ENCODE assay signal across 12 cellular contexts in genomic region chrX:71052721-71053120, GRCh38. TPM values are rescaled to one million over a fixed set of nuclear protein-coding genes. Genes with fewer than 3 reads are reported as not detected.
DNase-seq lines count a peak whose midpoint lies in the region; ATAC-seq and TF ChIP-seq lines count a peak whose summit lies in the region.
"Had no signal": no experiment of that assay in that cellular context is flagged by ENCODE, and none has a peak within 500 bp of the region (broad histone marks: within the 10 kb centered on the region; RNA-seq: fewer than 3 reads in every experiment).

No MANE protein-coding gene starts in this region.

- no peak overlapping the region for H3K27ac Mint-ChIP-seq in activated CD8-positive, alpha-beta T cell treated with anti-CD3 and anti-CD28 coated beads, Interleukin-2, amount 10 ng/mL, durations not matched to agents 7 days and 5 days
- no peak overlapping the region for H3K27ac Mint-ChIP-seq in activated CD8-positive, alpha-beta T cell treated with anti-CD3 and anti-CD28 coated beads for 36 hours
- peak overlapping the region; percentile 66 for H3K27ac Mint-ChIP-seq in dendritic cell treated with granulocyte-macrophage colony-stimulating factor and Interleukin-4, amounts not matched to agents 40 ng/mL and 50 ng/mL, for 4 days
- peak overlapping the region; percentile 41 for H3K27ac Mint-ChIP-seq in progenitor cell of endocrine pancreas

- no peak for TF ChIP-seq CTCF in activated CD8-positive, alpha-beta T cell treated with anti-CD3 and anti-CD28 coated beads for 36 hours (IDR thresholded peaks at IDR 0.05)
- no peak for TF ChIP-seq CTCF in progenitor cell of endocrine pancreas (IDR thresholded peaks at IDR 0.05; ENCODE audit: unreplicated experiment)

- H3K27me3 Mint-ChIP-seq in activated CD8-positive, alpha-beta T cell treated with anti-CD3 and anti-CD28 coated beads, Interleukin-2, amount 10 ng/mL, durations not matched to agents 7 days and 5 days (ENCODE audit: low read depth) = no peaks in the 10 kb centered on the region
- H3K27me3 Mint-ChIP-seq in activated CD8-positive, alpha-beta T cell treated with anti-CD3 and anti-CD28 coated beads for 36 hours = no peaks in the 10 kb centered on the region
- no peaks in the 10 kb centered on the region for H3K27me3 Mint-ChIP-seq in dendritic cell treated with granulocyte-macrophage colony-stimulating factor and Interleukin-4, amounts not matched to agents 40 ng/mL and 50 ng/mL, for 4 days
- no peaks in the 10 kb centered on the region for H3K27me3 Mint-ChIP-seq in progenitor cell of endocrine pancreas

- CTCF ChIA-PET in activated CD8-positive, alpha-beta T cell treated with anti-CD3 and anti-CD28 coated beads, Interleukin-2, amount 10 ng/mL, durations not matched to agents 7 days and 5 days (lab: Charles Lee) = no interaction called here
- CTCF ChIA-PET in activated CD8-positive, alpha-beta T cell treated with anti-CD3 and anti-CD28 coated beads for 36 hours (lab: Charles Lee) = no interaction called here

- POLR2A ChIA-PET in activated CD8-positive, alpha-beta T cell treated with anti-CD3 and anti-CD28 coated beads, Interleukin-2, amount 10 ng/mL, durations not matched to agents 7 days and 5 days (lab: Charles Lee) = no interaction called here
- POLR2A ChIA-PET in activated CD8-positive, alpha-beta T cell treated with anti-CD3 and anti-CD28 coated beads for 36 hours (lab: Charles Lee) = no interaction called here

- intact Hi-C loops in activated CD8-positive, alpha-beta T cell treated with anti-CD3 and anti-CD28 coated beads for 36 hours (cut with micrococcal nuclease) = no loop called here
- intact Hi-C loops in dendritic cell treated with granulocyte-macrophage colony-stimulating factor and Interleukin-4, amounts not matched to agents 40 ng/mL and 50 ng/mL, for 4 days (cut with micrococcal nuclease) = no loop called here

- peak overlapping the region; percentile 18 for H3K4me3 Mint-ChIP-seq in activated CD8-positive, alpha-beta T cell treated with anti-CD3 and anti-CD28 coated beads, Interleukin-2, amount 10 ng/mL, durations not matched to agents 7 days and 5 days
- H3K4me3 Mint-ChIP-seq in activated CD8-positive, alpha-beta T cell treated with anti-CD3 and anti-CD28 coated beads for 36 hours = no peak overlapping the region
- peak overlapping the region; percentile 57 for H3K4me3 Mint-ChIP-seq in dendritic cell treated with granulocyte-macrophage colony-stimulating factor and Interleukin-4, amounts not matched to agents 40 ng/mL and 50 ng/mL, for 4 days
- H3K4me3 Mint-ChIP-seq in progenitor cell of endocrine pancreas (ENCODE audit: low read depth) = peak overlapping the region; percentile 50

- H3K36me3 Mint-ChIP-seq in activated CD8-positive, alpha-beta T cell treated with anti-CD3 and anti-CD28 coated beads, Interleukin-2, amount 10 ng/mL, durations not matched to agents 7 days and 5 days (ENCODE audit: low read depth) = peaks cover 12% of the 10 kb centered on the region
- peaks cover 10% of the 10 kb centered on the region for H3K36me3 Mint-ChIP-seq in activated CD8-positive, alpha-beta T cell treated with anti-CD3 and anti-CD28 coated beads for 36 hours (ENCODE audit: low read depth)
- H3K36me3 Mint-ChIP-seq in dendritic cell treated with granulocyte-macrophage colony-stimulating factor and Interleukin-4, amounts not matched to agents 40 ng/mL and 50 ng/mL, for 4 days (ENCODE audit: low read depth) = no peaks in the 10 kb centered on the region
- H3K36me3 Mint-ChIP-seq in progenitor cell of endocrine pancreas (ENCODE audit: insufficient read depth) = no peaks in the 10 kb centered on the region

- no peak for ATAC-seq in activated CD8-positive, alpha-beta T cell treated with anti-CD3 and anti-CD28 coated beads, Interleukin-2, amount 10 ng/mL, durations not matched to agents 7 days and 5 days
- ATAC-seq in activated CD8-positive, alpha-beta T cell treated with anti-CD3 and anti-CD28 coated beads for 36 hours = no peak
- ATAC-seq in HG02938 (IDR thresholded peaks at IDR 0.05; ENCODE audit: unreplicated experiment) = peak; percentile 42
- ATAC-seq in HG03520 (IDR thresholded peaks at IDR 0.05; ENCODE audit: unreplicated experiment) = no peak

- H3K9me3 Mint-ChIP-seq in activated CD8-positive, alpha-beta T cell treated with anti-CD3 and anti-CD28 coated beads, Interleukin-2, amount 10 ng/mL, durations not matched to agents 7 days and 5 days (ENCODE audit: insufficient read depth) = no peaks in the 10 kb centered on the region
- no peaks in the 10 kb centered on the region for H3K9me3 Mint-ChIP-seq in activated CD8-positive, alpha-beta T cell treated with anti-CD3 and anti-CD28 coated beads for 36 hours
- no peaks in the 10 kb centered on the region for H3K9me3 Mint-ChIP-seq in dendritic cell treated with granulocyte-macrophage colony-stimulating factor and Interleukin-4, amounts not matched to agents 40 ng/mL and 50 ng/mL, for 4 days
- H3K9me3 Mint-ChIP-seq in progenitor cell of endocrine pancreas (ENCODE audit: low read depth) = peaks cover 7% of the 10 kb centered on the region

- H3K4me1 Mint-ChIP-seq in activated CD8-positive, alpha-beta T cell treated with anti-CD3 and anti-CD28 coated beads, Interleukin-2, amount 10 ng/mL, durations not matched to agents 7 days and 5 days (ENCODE audit: low read depth) = peaks cover 18% of the 10 kb centered on the region
- H3K4me1 Mint-ChIP-seq in activated CD8-positive, alpha-beta T cell treated with anti-CD3 and anti-CD28 coated beads for 36 hours (ENCODE audit: low read depth) = peaks cover 11% of the 10 kb centered on the region
- peaks cover 11% of the 10 kb centered on the region for H3K4me1 Mint-ChIP-seq in dendritic cell treated with granulocyte-macrophage colony-stimulating factor and Interleukin-4, amounts not matched to agents 40 ng/mL and 50 ng/mL, for 4 days (ENCODE audit: low read depth)
- H3K4me1 Mint-ChIP-seq in progenitor cell of endocrine pancreas (ENCODE audit: low read depth) = no peaks in the 10 kb centered on the region

- no peak for DNase-seq in activated CD8-positive, alpha-beta T cell treated with anti-CD3 and anti-CD28 coated beads, Interleukin-2, amount 10 ng/mL, durations not matched to agents 7 days and 5 days
- DNase-seq in activated CD8-positive, alpha-beta T cell treated with anti-CD3 and anti-CD28 coated beads for 36 hours = no peak
- DNase-seq in progenitor cell of endocrine pancreas (ENCODE audit: low spot score, unreplicated experiment) = no peak
- DNase-seq in COLO668 (lab: John Stamatoyannopoulos, UW; ENCODE audit: unreplicated experiment) = no peak
- DNase-seq in SKM-1 treated with dmso at 0.1 percent for 144 hours (lab: John Stamatoyannopoulos, UW; ENCODE audit: unreplicated experiment) = no peak
- DNase-seq: NCI-H2171 treated with DMSO at 0.1 percent for 48 hours, SJCRH30 had no signal

RNA-seq across cellular contexts. Expression of gene SNX12, which starts 15.4 kb away (rescaled TPM):
- 10 to 100 TPM; 38.9 to 46.9 TPM for total RNA-seq in activated CD8-positive, alpha-beta T cell treated with anti-CD3 and anti-CD28 coated beads, Interleukin-2, amount 10 ng/mL, durations not matched to agents 7 days and 5 days
- 10 to 100 TPM; 33.5 to 34.6 TPM for total RNA-seq in activated CD8-positive, alpha-beta T cell treated with anti-CD3 and anti-CD28 coated beads for 36 hours
- 68.9 and 77.0 TPM in 2 replicates for total RNA-seq in progenitor cell of endocrine pancreas

RNA-seq across cellular contexts. Expression of gene FOXO4, which starts 42.9 kb away (rescaled TPM):
- 10 to 100 TPM; 12.7 to 14.2 TPM for total RNA-seq in activated CD8-positive, alpha-beta T cell treated with anti-CD3 and anti-CD28 coated beads, Interleukin-2, amount 10 ng/mL, durations not matched to agents 7 days and 5 days
- 1 to 10 TPM; 6.0 to 8.7 TPM for total RNA-seq in activated CD8-positive, alpha-beta T cell treated with anti-CD3 and anti-CD28 coated beads for 36 hours
- total RNA-seq in progenitor cell of endocrine pancreas = 35.1 and 41.0 TPM in 2 replicates

RNA-seq across cellular contexts. Expression of gene CXorf65, which starts 53.8 kb away (rescaled TPM):
- 10 to 100 TPM; 12.7 to 17.6 TPM for total RNA-seq in activated CD8-positive, alpha-beta T cell treated with anti-CD3 and anti-CD28 coated beads, Interleukin-2, amount 10 ng/mL, durations not matched to agents 7 days and 5 days
- total RNA-seq in activated CD8-positive, alpha-beta T cell treated with anti-CD3 and anti-CD28 coated beads for 36 hours = 10 to 100 TPM; 17.3 to 20.0 TPM
- total RNA-seq in progenitor cell of endocrine pancreas = not detected in 2 replicates
- total RNA-seq: dermis microvascular lymphatic vessel endothelial cell, pulmonary artery endothelial cell had no signal

RNA-seq across cellular contexts. Expression of gene IL2RG, which starts 58.7 kb away (rescaled TPM):
- total RNA-seq in activated CD8-positive, alpha-beta T cell treated with anti-CD3 and anti-CD28 coated beads, Interleukin-2, amount 10 ng/mL, durations not matched to agents 7 days and 5 days = 100 to 1,000 TPM; 348 to 351 TPM
- total RNA-seq in activated CD8-positive, alpha-beta T cell treated with anti-CD3 and anti-CD28 coated beads for 36 hours = 100 to 1,000 TPM; 302 to 310 TPM
- 0.16 and 0.41 TPM in 2 replicates for total RNA-seq in progenitor cell of endocrine pancreas
- total RNA-seq: pulmonary artery endothelial cell had no signal

Comparison
In these comparisons a context has a peak if more than half of its experiments do, and no peak if none do; other contexts are left out.
1. H3K27ac Mint-ChIP-seq: peak in dendritic cell treated with granulocyte-macrophage colony-stimulating factor and Interleukin-4, amounts not matched to agents 40 ng/mL and 50 ng/mL, for 4 days (single experiment) and progenitor cell of endocrine pancreas (single experiment); none in activated CD8-positive, alpha-beta T cell treated with anti-CD3 and anti-CD28 coated beads, Interleukin-2, amount 10 ng/mL, durations not matched to agents 7 days and 5 days (single experiment) and activated CD8-positive, alpha-beta T cell treated with anti-CD3 and anti-CD28 coated beads for 36 hours (single experiment).